ENCODE assay signal across 10 cellular contexts in genomic region chr6:159716247-159717086, GRCh38. TPM values are rescaled to one million over a fixed set of nuclear protein-coding genes. Genes with fewer than 3 reads are reported as not detected.
DNase-seq lines count a peak whose midpoint lies in the region; ATAC-seq, FAIRE-seq and TF ChIP-seq lines count a peak whose summit lies in the region.
"Had no signal": no experiment of that assay in that cellular context is flagged by ENCODE, and none has a peak within 500 bp of the region (broad histone marks: within the 10 kb centered on the region; RNA-seq: fewer than 3 reads in every experiment).

No MANE protein-coding gene starts in this region.

- no TSS peak for BruUV-seq in PC-3 (replicated peaks; lab: Mats Ljungman, UMichigan)

- no peaks in the 10 kb centered on the region for H4K20me1 ChIP-seq in PC-3 (ENCODE audit: low read length)

- no peak overlapping the region for H2AFZ ChIP-seq in PC-3 (ENCODE audit: low read length)

- no peak for FAIRE-seq in pancreas (lab: Jason Lieb, UNC)
- FAIRE-seq: GM12892 had no signal

- DNase-seq in CD1c-positive myeloid dendritic cell (ENCODE audit: extremely low spot score) = peak; percentile 76
- peak; percentile 61 for DNase-seq in PC-3
- peak; percentile 99 for DNase-seq in fibroblast of mammary gland (ENCODE audit: low read depth)
- DNase-seq in pancreas = peak in 3 of 6 donors; percentile 33 to 75 (median 59)
- no peak for DNase-seq in NCI-H1105 treated with DMSO at 0.1 percent for 48 hours (lab: John Stamatoyannopoulos, UW)
- no peak for DNase-seq in activated CD4-positive, alpha-beta T cell treated with anti-CD3 and anti-CD28 coated beads for 48 hours
- DNase-seq: NCI-H1105 had no signal

- 41 to 52% methylated on average over 5 of the region's 5 CpGs for WGBS in pancreas, 2 donors

- TF ChIP-seq CTCF in PC-3 (conservative IDR thresholded peaks at IDR 0.05; ENCODE audit: low read depth, low read length) (no peak), fibroblast of mammary gland (conservative IDR thresholded peaks at IDR 0.05; ENCODE audit: control insufficient read depth, insufficient read depth, low read depth, low read length) (peak; percentile 11), pancreas (IDR thresholded peaks at IDR 0.05) (no peak)

- no peak for TF ChIP-seq POLR2A in GM18505 (IDR thresholded peaks at IDR 0.05; ENCODE audit: borderline replicate concordance, extremely low read depth, insufficient read depth, insufficient read length)

- H3F3A ChIP-seq in PC-3 (ENCODE audit: low read length, unreplicated experiment) = no peaks in the 10 kb centered on the region

- H3K4me1 ChIP-seq in PC-3 (ENCODE audit: insufficient read depth, low read length) (peaks cover 9% of the 10 kb centered on the region), pancreas (peaks cover 5 to 40% (median 22%) of the 10 kb centered on the region in 3 donors)

- no peaks in the 10 kb centered on the region for H3K9me3 ChIP-seq in PC-3 (ENCODE audit: low read length)
- no peaks in the 10 kb centered on the region for H3K9me3 ChIP-seq in pancreas

- peaks cover 5% of the 10 kb centered on the region for H3K79me2 ChIP-seq in PC-3 (ENCODE audit: low read length)

- intact Hi-C loops in PC-3 (cut with micrococcal nuclease) (no loop called here), pancreas (cut with DNase I) (no loop called here)

- H3K4me2 ChIP-seq in PC-3 (ENCODE audit: low read length) = no peak overlapping the region

- no peaks in the 10 kb centered on the region for H3K27me3 ChIP-seq in PC-3 (ENCODE audit: low read length)
- H3K27me3 ChIP-seq in pancreas = no peaks in the 10 kb centered on the region

- H3K27ac ChIP-seq in PC-3 (ENCODE audit: low read length) = peak overlapping the region; percentile 52
- peak overlapping the region in 3 of 4 donors; percentile 6 to 92 (median 90) for H3K27ac ChIP-seq in pancreas

- ATAC-seq in PC-3 (no peak), pancreas (peak; percentile 73 to 86 (median 78)), HG03354 (IDR thresholded peaks at IDR 0.05; ENCODE audit: poor library complexity, severe bottlenecking, unreplicated experiment) (no peak), GM18505 (IDR thresholded peaks at IDR 0.05; ENCODE audit: unreplicated experiment) (no peak)

- POLR2A ChIA-PET in PC-3 (lab: Charles Lee; ENCODE audit: unreplicated experiment) = no interaction called here

- no peaks in the 10 kb centered on the region for H3K36me3 ChIP-seq in PC-3 (ENCODE audit: low read depth, low read length)
- H3K36me3 ChIP-seq in pancreas = no peaks in the 10 kb centered on the region

- H3K9ac ChIP-seq in PC-3 (ENCODE audit: low read length) = no peak overlapping the region

- H3K4me3 ChIP-seq in PC-3 (ENCODE audit: low read length) (no peak overlapping the region), fibroblast of mammary gland (ENCODE audit: control insufficient read depth, low read depth, low read length) (peak overlapping the region; percentile 19), pancreas (peak overlapping the region in 1 of 4 donors; percentile 15)

- CTCF ChIA-PET in PC-3 (lab: Charles Lee) = no interaction called here

- no peaks in the 10 kb centered on the region for H3K9me2 ChIP-seq in PC-3 (replicated peaks; ENCODE audit: low read length)

RNA-seq across cellular contexts. Expression of gene WTAP, which starts 10.8 kb away (rescaled TPM):
- 50.8 and 54.5 TPM in 2 replicates for total RNA-seq in PC-3 (2014; rRNA removed)
- total RNA-seq in pancreas = 10 to 100 TPM; 35.6 to 51.4 (median 42.8) TPM
- 10 to 100 TPM; 55.4 to 85.6 TPM for polyA plus RNA-seq in pancreas

RNA-seq across cellular contexts. Expression of gene SOD2, which starts 23.4 kb away (rescaled TPM):
- 69.5 and 78.2 TPM in 2 replicates for total RNA-seq in PC-3 (2014; rRNA removed)
- 100 to 1,000 TPM; 155 to 792 (median 241) TPM for total RNA-seq in pancreas
- polyA plus RNA-seq in pancreas = 100 to 1,000 TPM in 1 of 2 donors, 10 to 100 TPM in 1; 97.7 to 162 TPM

RNA-seq across cellular contexts. Expression of gene ACAT2, which starts 45.4 kb away (rescaled TPM):
- total RNA-seq in PC-3 (2014; rRNA removed) = 29.0 and 36.0 TPM in 2 replicates
- total RNA-seq in pancreas = 1 to 10 TPM; 3.3 to 9.6 (median 7.4) TPM
- 10 to 100 TPM in 1 of 2 donors, 1 to 10 TPM in 1; 6.7 to 10.1 TPM for polyA plus RNA-seq in pancreas

Comparison
In these comparisons a context has a peak if more than half of its experiments do, and no peak if none do; other contexts are left out.
1. DNase-seq: peak in CD1c-positive myeloid dendritic cell (single experiment), PC-3 (single experiment) and fibroblast of mammary gland (single experiment); none in NCI-H1105 treated with DMSO at 0.1 percent for 48 hours (single experiment) and activated CD4-positive, alpha-beta T cell treated with anti-CD3 and anti-CD28 coated beads for 48 hours (single experiment).
2. ATAC-seq: peak in pancreas (4 of 4); none in PC-3 (single experiment), HG03354 (single experiment) and GM18505 (single experiment).